Comparison of ENCODE assay signal across 22 cellular contexts in the genomic region with DNA sequence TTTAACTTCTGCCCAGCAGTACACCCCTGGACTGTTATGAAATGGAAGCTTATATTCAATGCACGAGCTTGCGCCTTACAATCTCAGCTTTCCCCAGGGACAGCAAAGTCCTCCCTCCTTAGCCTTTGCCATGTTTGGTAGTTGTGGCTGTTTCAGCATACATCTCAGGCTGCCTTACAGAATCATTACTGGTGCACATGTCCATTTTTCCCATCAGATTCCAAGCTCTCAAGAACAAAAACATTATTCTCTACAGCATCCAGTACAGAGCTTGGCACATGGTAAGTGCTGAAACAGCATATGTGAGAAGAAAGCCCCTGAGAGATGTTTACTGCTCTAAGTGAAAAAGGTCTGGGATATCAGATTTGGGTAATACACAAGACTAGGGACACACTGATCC.
A peak's percentile ranks its signal among the peaks of the same experiment; 100 is the strongest.
DNase-seq lines count a peak whose midpoint lies in the region; ATAC-seq and TF ChIP-seq lines count a peak whose summit lies in the region.
"Had no signal": no experiment of that assay in that cellular context is flagged by ENCODE, and none has a peak within 500 bp of the region (broad histone marks: within the 10 kb centered on the region; RNA-seq: fewer than 3 reads in every experiment).

No MANE protein-coding gene starts in this region.

- no peak for ATAC-seq in activated T-helper 17 cell treated with anti-CD3 and anti-CD28 coated beads, Interleukin-2, amount 50 U/mL, for 72 hours (replicated peaks)
- ATAC-seq in mucosa of descending colon = no peak
- ATAC-seq in activated naive CD8-positive, alpha-beta T cell treated with anti-CD3 and anti-CD28 coated beads, Interleukin-2, amount 50 U/mL, for 24 hours = no peak
- ATAC-seq in HG03097 (IDR thresholded peaks at IDR 0.05; ENCODE audit: low FRiP score, unreplicated experiment) = no peak

- no peak overlapping the region for H4K91ac ChIP-seq in neuronal stem cell (ENCODE audit: low read depth, low read length, poor library complexity)

- no peak overlapping the region for H3K4me3 Mint-ChIP-seq in activated T-helper 17 cell treated with anti-CD3 and anti-CD28 coated beads, Interleukin-2, amount 50 U/mL, for 72 hours
- no peak overlapping the region for H3K4me3 Mint-ChIP-seq in activated naive CD8-positive, alpha-beta T cell treated with anti-CD3 and anti-CD28 coated beads, Interleukin-2, amount 50 U/mL, for 24 hours
- H3K4me3 Mint-ChIP-seq: CD4-positive, alpha-beta memory T cell had no signal

- H2BK15ac ChIP-seq in neuronal stem cell (ENCODE audit: low read length) = no peak overlapping the region

- no peak overlapping the region for H4K8ac ChIP-seq in neuronal stem cell (ENCODE audit: low read depth, low read length)

- intact Hi-C loops in mucosa of descending colon (cut with DNase I, micrococcal nuclease) = no loop called here

- TF ChIP-seq CTCF in mucosa of descending colon (IDR thresholded peaks at IDR 0.05) = no peak

- H3K4me3 ChIP-seq in neuronal stem cell (ENCODE audit: low read length in 2 of 2) (no peak overlapping the region), mucosa of descending colon (no peak overlapping the region)
- H3K4me3 ChIP-seq: BLaER1 treated with 17β-estradiol and CSF1 and Interleukin-3, amounts not matched to agents 10 nM and 100 nM; Peyer's patch had no signal

- H3K9me3 ChIP-seq in neuronal stem cell (replicated peaks in 1 of 2; ENCODE audit: control insufficient read depth in 2 of 2, insufficient read depth in 1 of 2, low read depth in 1 of 2, low read length in 2 of 2) (peaks cover 0 to 6% of the 10 kb centered on the region in 2 donors), mucosa of descending colon (no peaks in the 10 kb centered on the region)
- H3K9me3 ChIP-seq: Peyer's patch had no signal

- H3K4me1 ChIP-seq in neuronal stem cell (ENCODE audit: control insufficient read depth in 2 of 2, insufficient read depth in 1 of 2, low read depth in 1 of 2, low read length in 2 of 2) (peaks cover 2 to 8% of the 10 kb centered on the region in 2 donors), mucosa of descending colon (ENCODE audit: low read depth) (no peaks in the 10 kb centered on the region)
- H3K4me1 ChIP-seq: BLaER1 treated with 17β-estradiol and CSF1 and Interleukin-3, amounts not matched to agents 10 nM and 100 nM; Peyer's patch had no signal

- no peak overlapping the region for H3K14ac ChIP-seq in neuronal stem cell (ENCODE audit: low read length)

- H3K27ac ChIP-seq in neuronal stem cell (replicated peaks; ENCODE audit: low read length) = no peak overlapping the region
- H3K27ac ChIP-seq: 22Rv1; BLaER1 treated with 17β-estradiol and CSF1 and Interleukin-3, amounts not matched to agents 10 nM and 100 nM; KMS-11; Peyer's patch had no signal

- no CpG with 5 or more reads among the region's 2 CpGs for WGBS in neuronal stem cell (ENCODE audit: extremely low coverage in 2 of 2, insufficient read length in 2 of 2, insufficient replicate concordance in 1 of 2), 2 donors

- peak overlapping the region; percentile 56 for H2AFZ ChIP-seq in neuronal stem cell (ENCODE audit: low read length)

- H3K9me3 Mint-ChIP-seq in activated T-helper 17 cell treated with anti-CD3 and anti-CD28 coated beads, Interleukin-2, amount 50 U/mL, for 72 hours = peaks cover 4% of the 10 kb centered on the region
- peaks cover 5% of the 10 kb centered on the region for H3K9me3 Mint-ChIP-seq in activated naive CD8-positive, alpha-beta T cell treated with anti-CD3 and anti-CD28 coated beads, Interleukin-2, amount 50 U/mL, for 24 hours

- H3K36me3 Mint-ChIP-seq in activated T-helper 17 cell treated with anti-CD3 and anti-CD28 coated beads, Interleukin-2, amount 50 U/mL, for 72 hours (ENCODE audit: low read depth) = no peaks in the 10 kb centered on the region
- no peaks in the 10 kb centered on the region for H3K36me3 Mint-ChIP-seq in activated naive CD8-positive, alpha-beta T cell treated with anti-CD3 and anti-CD28 coated beads, Interleukin-2, amount 50 U/mL, for 24 hours (ENCODE audit: low read depth)
- H3K36me3 Mint-ChIP-seq: CD4-positive, alpha-beta memory T cell had no signal

- H3K18ac ChIP-seq in neuronal stem cell (ENCODE audit: low read length) = no peak overlapping the region

- no peaks in the 10 kb centered on the region for H3K79me1 ChIP-seq in neuronal stem cell (ENCODE audit: low read depth, low read length)

- no peak overlapping the region for H2BK12ac ChIP-seq in neuronal stem cell (ENCODE audit: low read length)

- no peak overlapping the region for H3K23ac ChIP-seq in neuronal stem cell (ENCODE audit: low read depth, low read length, poor library complexity)

- H3K9ac ChIP-seq in neuronal stem cell (ENCODE audit: low read depth, low read length, poor library complexity) = no peak overlapping the region
- H3K9ac ChIP-seq: BLaER1 treated with 17β-estradiol and CSF1 and Interleukin-3, amounts not matched to agents 10 nM and 100 nM; KMS-11 had no signal

- H3K4me2 ChIP-seq in neuronal stem cell (ENCODE audit: insufficient read depth, low read length, poor library complexity, severe bottlenecking) = no peak overlapping the region
- H3K4me2 ChIP-seq: BLaER1 treated with 17β-estradiol and CSF1 and Interleukin-3, amounts not matched to agents 10 nM and 100 nM; KMS-11 had no signal

- H3K36me3 ChIP-seq in neuronal stem cell (replicated peaks in 1 of 2; ENCODE audit: control insufficient read depth in 2 of 2, insufficient read depth in 2 of 2, low read length in 2 of 2) = no peaks in the 10 kb centered on the region
- no peaks in the 10 kb centered on the region for H3K36me3 ChIP-seq in mucosa of descending colon (ENCODE audit: low read depth)
- H3K36me3 ChIP-seq: BLaER1 treated with 17β-estradiol and CSF1 and Interleukin-3, amounts not matched to agents 10 nM and 100 nM; Peyer's patch had no signal

- no peaks in the 10 kb centered on the region for H3K27me3 Mint-ChIP-seq in activated T-helper 17 cell treated with anti-CD3 and anti-CD28 coated beads, Interleukin-2, amount 50 U/mL, for 72 hours
- H3K27me3 Mint-ChIP-seq in activated naive CD8-positive, alpha-beta T cell treated with anti-CD3 and anti-CD28 coated beads, Interleukin-2, amount 50 U/mL, for 24 hours = peaks cover 2% of the 10 kb centered on the region

- H3K4ac ChIP-seq in neuronal stem cell (ENCODE audit: low read length) = no peak overlapping the region

- no peaks in the 10 kb centered on the region for H3K27me3 ChIP-seq in neuronal stem cell (ENCODE audit: control insufficient read depth in 3 of 3, insufficient read depth in 3 of 3, low read depth in 1 of 3, low read length in 3 of 3)
- H3K27me3 ChIP-seq: BLaER1 treated with 17β-estradiol and CSF1 and Interleukin-3, amounts not matched to agents 10 nM and 100 nM; Peyer's patch had no signal

- H3K4me1 Mint-ChIP-seq in activated T-helper 17 cell treated with anti-CD3 and anti-CD28 coated beads, Interleukin-2, amount 50 U/mL, for 72 hours = no peaks in the 10 kb centered on the region
- no peaks in the 10 kb centered on the region for H3K4me1 Mint-ChIP-seq in activated naive CD8-positive, alpha-beta T cell treated with anti-CD3 and anti-CD28 coated beads, Interleukin-2, amount 50 U/mL, for 24 hours
- H3K4me1 Mint-ChIP-seq: CD4-positive, alpha-beta memory T cell had no signal

- no peak overlapping the region for H2AK5ac ChIP-seq in neuronal stem cell (ENCODE audit: low read depth, low read length)

- H2BK5ac ChIP-seq in neuronal stem cell (ENCODE audit: low read length) = no peak overlapping the region

- no peak overlapping the region for H3K27ac Mint-ChIP-seq in activated T-helper 17 cell treated with anti-CD3 and anti-CD28 coated beads, Interleukin-2, amount 50 U/mL, for 72 hours
- no peak overlapping the region for H3K27ac Mint-ChIP-seq in activated naive CD8-positive, alpha-beta T cell treated with anti-CD3 and anti-CD28 coated beads, Interleukin-2, amount 50 U/mL, for 24 hours
- H3K27ac Mint-ChIP-seq: CD4-positive, alpha-beta memory T cell had no signal

- no peak overlapping the region for H2BK120ac ChIP-seq in neuronal stem cell (ENCODE audit: low read depth, low read length)

- peak; percentile 25 for DNase-seq in DMS 273 (lab: John Stamatoyannopoulos, UW; ENCODE audit: unreplicated experiment)
- no peak for DNase-seq in DMS 273 treated with DMSO at 0.1 percent for 48 hours (lab: John Stamatoyannopoulos, UW)
- DNase-seq in foreskin melanocyte = peak; percentile 63
- no peak for DNase-seq in neuronal stem cell (ENCODE audit: low spot score)
- DNase-seq in mucosa of descending colon = no peak
- no peak for DNase-seq in activated naive CD8-positive, alpha-beta T cell treated with anti-CD3 and anti-CD28 coated beads, Interleukin-2, amount 50 U/mL, for 24 hours
- DNase-seq: ACHN; CD4-positive, alpha-beta memory T cell; GDM1; NCI-H1694; NCI-H2081; NCI-H2171; NCI-H345; NCI-H524; NCI-H774; NK-92 treated with Interleukin-12 subunit alpha and Interleukin-12 subunit beta, amount 100 ng/mL, for 24 hours; Peyer's patch had no signal

Comparison
In these comparisons a context has a peak if more than half of its experiments do, and no peak if none do; other contexts are left out.
1. DNase-seq: peak in DMS 273 (single experiment) and foreskin melanocyte (single experiment); none in DMS 273 treated with DMSO at 0.1 percent for 48 hours (single experiment), neuronal stem cell (single experiment), mucosa of descending colon (0 of 3) and activated naive CD8-positive, alpha-beta T cell treated with anti-CD3 and anti-CD28 coated beads, Interleukin-2, amount 50 U/mL, for 24 hours (single experiment).